Comparison of ENCODE assay signal across 30 cellular contexts in the genomic region with DNA sequence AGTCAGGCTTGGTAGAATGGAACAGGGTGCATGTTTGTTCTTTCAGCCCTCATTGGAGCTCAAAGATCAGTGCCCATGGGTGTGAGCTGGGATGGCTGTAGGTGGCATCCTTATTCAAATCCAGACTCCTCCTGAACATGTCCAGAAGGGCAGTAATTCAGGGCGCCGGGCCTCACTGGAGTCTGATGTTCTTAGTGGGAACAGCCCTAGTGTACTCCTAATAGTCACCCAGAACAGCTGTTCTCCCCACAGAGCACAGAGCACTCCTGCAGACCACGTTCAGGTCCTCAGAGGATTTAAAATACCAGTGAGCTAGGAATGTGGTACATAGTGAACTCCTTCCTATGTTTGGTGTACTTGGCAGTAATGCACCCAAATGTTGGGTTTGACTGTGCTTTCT.
DNase-seq lines count a peak whose midpoint lies in the region; ATAC-seq, FAIRE-seq and TF ChIP-seq lines count a peak whose summit lies in the region.
"Had no signal": no experiment of that assay in that cellular context is flagged by ENCODE, and none has a peak within 500 bp of the region (broad histone marks: within the 10 kb centered on the region; RNA-seq: fewer than 3 reads in every experiment).

No MANE protein-coding gene starts in this region.

- intact Hi-C loops in HepG2 (cut with micrococcal nuclease; ENCODE audit: unreplicated experiment) (no loop called here), right lobe of liver (cut with DNase I) (no loop called here)
- intact Hi-C loops in CD4-positive, alpha-beta T cell (cut with DNase I, micrococcal nuclease): no loop called here

- TF ChIP-seq EP300 in HepG2 (IDR thresholded peaks at IDR 0.05; ENCODE audit: low read depth in 2 of 2, low read length in 2 of 2): no peak
- TF ChIP-seq EP300 in HepG2 (CRISPR knock-in tag; IDR thresholded peaks at IDR 0.05; ENCODE audit: borderline replicate concordance): no peak
- no peak for TF ChIP-seq EP300 in upper lobe of left lung (IDR thresholded peaks at IDR 0.05)

- no peaks in the 10 kb centered on the region for H3K9me3 Mint-ChIP-seq in chondrocyte (ENCODE audit: low read depth)
- H3K9me3 Mint-ChIP-seq in nephron progenitor cell: no peaks in the 10 kb centered on the region
- peaks cover 0 to 2% of the 10 kb centered on the region in 2 donors for H3K9me3 Mint-ChIP-seq in stimulated activated naive B cell treated with anti-CD40 and anti-IgM and Interleukin-4, amounts not matched to agents 10 μg/mL and 1 μg/mL and 100 μg/mL, for 72 hours
- H3K9me3 Mint-ChIP-seq in CD4-positive, alpha-beta T cell: no peaks in the 10 kb centered on the region

- 40% methylated on average over 1 of the region's 3 CpGs for WGBS in HepG2 (ENCODE audit: low lambda C conversion rate)
- 80% methylated on average over 1 of the region's 3 CpGs for WGBS in right lobe of liver (ENCODE audit: insufficient coverage, low coverage, low lambda C conversion rate, missing lambda C conversion rate)
- 84 to 92% methylated on average over 3 of the region's 3 CpGs for WGBS in upper lobe of left lung, 2 donors

- TF ChIP-seq CTCF in HepG2 (CRISPR knock-in tag; IDR thresholded peaks at IDR 0.05): no peak
- no peak for TF ChIP-seq CTCF in right lobe of liver (IDR thresholded peaks at IDR 0.05)
- TF ChIP-seq CTCF in chondrocyte (IDR thresholded peaks at IDR 0.05): no peak
- no peak for TF ChIP-seq CTCF in nephron progenitor cell (IDR thresholded peaks at IDR 0.05)
- no peak for TF ChIP-seq CTCF in CD4-positive, alpha-beta T cell (IDR thresholded peaks at IDR 0.05)
- TF ChIP-seq CTCF in upper lobe of left lung (IDR thresholded peaks at IDR 0.05): no peak

- H3K27ac Mint-ChIP-seq in chondrocyte (ENCODE audit: unreplicated experiment) (peak overlapping the region; percentile 29), nephron progenitor cell (peak overlapping the region; percentile 30)
- H3K27ac Mint-ChIP-seq in stimulated activated naive B cell treated with anti-CD40 and anti-IgM and Interleukin-4, amounts not matched to agents 10 μg/mL and 1 μg/mL and 100 μg/mL, for 72 hours: peak overlapping the region; percentile 94
- no peak overlapping the region for H3K27ac Mint-ChIP-seq in CD4-positive, alpha-beta T cell
- H3K27ac Mint-ChIP-seq: CD4-positive, alpha-beta memory T cell had no signal

- no TSS peak for BruUV-seq in HepG2 (replicated peaks; lab: Mats Ljungman, UMichigan)

- no peak for TF ChIP-seq RAD21 in HepG2 (CRISPR knock-in tag; IDR thresholded peaks at IDR 0.05)

- H3K4me1 Mint-ChIP-seq in chondrocyte (ENCODE audit: low read depth): peaks cover 5% of the 10 kb centered on the region
- H3K4me1 Mint-ChIP-seq in nephron progenitor cell: no peaks in the 10 kb centered on the region
- H3K4me1 Mint-ChIP-seq in stimulated activated naive B cell treated with anti-CD40 and anti-IgM and Interleukin-4, amounts not matched to agents 10 μg/mL and 1 μg/mL and 100 μg/mL, for 72 hours: peaks cover 44 to 73% of the 10 kb centered on the region in 2 donors
- no peaks in the 10 kb centered on the region for H3K4me1 Mint-ChIP-seq in CD4-positive, alpha-beta T cell (ENCODE audit: low read depth)
- H3K4me1 Mint-ChIP-seq: CD4-positive, alpha-beta memory T cell had no signal

- no peaks in the 10 kb centered on the region for H3K27me3 Mint-ChIP-seq in chondrocyte (ENCODE audit: low read depth)
- H3K27me3 Mint-ChIP-seq in nephron progenitor cell (ENCODE audit: low read depth, poor library complexity): no peaks in the 10 kb centered on the region
- H3K27me3 Mint-ChIP-seq in stimulated activated naive B cell treated with anti-CD40 and anti-IgM and Interleukin-4, amounts not matched to agents 10 μg/mL and 1 μg/mL and 100 μg/mL, for 72 hours: no peaks in the 10 kb centered on the region
- H3K27me3 Mint-ChIP-seq in CD4-positive, alpha-beta T cell: no peaks in the 10 kb centered on the region
- H3K27me3 Mint-ChIP-seq: CD4-positive, alpha-beta memory T cell had no signal

- in situ Hi-C loops in HepG2 (cut with HindIII; ENCODE audit: extremely low pct_ligation_motif_present, low pct_unique_long_range_greater_than_20kb): no loop called here

- POLR2A ChIA-PET in HepG2 (lab: Yijun Ruan, JAX): no interaction called here
- POLR2A ChIA-PET in CD4-positive, alpha-beta T cell (lab: Charles Lee): no interaction called here

- H3K36me3 Mint-ChIP-seq in chondrocyte (ENCODE audit: low read depth) (peaks cover 20% of the 10 kb centered on the region), nephron progenitor cell (ENCODE audit: low read depth) (peaks cover 31% of the 10 kb centered on the region)
- peaks cover 48 to 58% of the 10 kb centered on the region in 2 donors for H3K36me3 Mint-ChIP-seq in stimulated activated naive B cell treated with anti-CD40 and anti-IgM and Interleukin-4, amounts not matched to agents 10 μg/mL and 1 μg/mL and 100 μg/mL, for 72 hours
- H3K36me3 Mint-ChIP-seq in CD4-positive, alpha-beta T cell (ENCODE audit: low read depth): peaks cover 55% of the 10 kb centered on the region

- H2AFZ ChIP-seq in HepG2 (ENCODE audit: low read length): no peak overlapping the region

- H3K9me3 ChIP-seq in HepG2 (ENCODE audit: low read length) (no peaks in the 10 kb centered on the region), right lobe of liver (no peaks in the 10 kb centered on the region), upper lobe of left lung (no peaks in the 10 kb centered on the region)
- no peaks in the 10 kb centered on the region for H3K9me3 ChIP-seq in CD4-positive, alpha-beta T cell (ENCODE audit: control insufficient read depth, low read length)

- DNase-seq in HepG2 (ENCODE audit: low spot score): peak; percentile 35
- DNase-seq in right lobe of liver: no peak
- DNase-seq in chondrocyte (ENCODE audit: low spot score): peak; percentile 63
- DNase-seq in nephron progenitor cell: no peak
- no peak for DNase-seq in stimulated activated naive B cell treated with anti-CD40 and anti-IgM and Interleukin-4, amounts not matched to agents 10 μg/mL and 1 μg/mL and 100 μg/mL, for 72 hours
- no peak for DNase-seq in CD4-positive, alpha-beta T cell
- DNase-seq in upper lobe of left lung: no peak
- DNase-seq: 8988T; ACHN; CD4-positive, alpha-beta memory T cell; COR-L47; DMS79; GF-D8; NCI-H1092; NCI-H1417 treated with DMSO at 0.1 percent for 48 hours; NCI-H1694 treated with DMSO at 0.1 percent for 48 hours; NCI-H2081; NCI-H2227 treated with DMSO at 0.1 percent for 48 hours; NCI-H510A; NCI-H69; SHP77 had no signal

- H3K4me3 Mint-ChIP-seq in chondrocyte (ENCODE audit: unreplicated experiment) (no peak overlapping the region), nephron progenitor cell (no peak overlapping the region)
- H3K4me3 Mint-ChIP-seq in stimulated activated naive B cell treated with anti-CD40 and anti-IgM and Interleukin-4, amounts not matched to agents 10 μg/mL and 1 μg/mL and 100 μg/mL, for 72 hours: peak overlapping the region in 1 of 2 donors; percentile 6
- no peak overlapping the region for H3K4me3 Mint-ChIP-seq in CD4-positive, alpha-beta T cell
- H3K4me3 Mint-ChIP-seq: CD4-positive, alpha-beta memory T cell had no signal

- ATAC-seq in HepG2 (peak; percentile 64), right lobe of liver (no peak), upper lobe of left lung (ENCODE audit: low FRiP score in 2 of 2) (no peak), GM18511 (IDR thresholded peaks at IDR 0.05; ENCODE audit: unreplicated experiment) (no peak)
- ATAC-seq in stimulated activated naive B cell treated with anti-CD40 and anti-IgM and Interleukin-4, amounts not matched to agents 10 μg/mL and 1 μg/mL and 100 μg/mL, for 72 hours (replicated peaks): no peak
- ATAC-seq in CD4-positive, alpha-beta T cell (ENCODE audit: poor library complexity): no peak
- ATAC-seq: HCT116, Panc1 had no signal

- peak; percentile 36 for FAIRE-seq in HepG2 (lab: Jason Lieb, UNC)
- FAIRE-seq: GM12891, GM19239, H1, HTR-8/SVneo had no signal

- H3K27ac ChIP-seq in HepG2 (ENCODE audit: extremely low read length, insufficient read depth, low read length) (no peak overlapping the region), right lobe of liver (no peak overlapping the region), upper lobe of left lung (no peak overlapping the region)
- no peak overlapping the region for H3K27ac ChIP-seq in CD4-positive, alpha-beta T cell (ENCODE audit: low read depth, low read length)
- H3K27ac ChIP-seq: KMS-11, RWPE1 had no signal

- no peak for TF ChIP-seq POLR2A in HepG2 (IDR thresholded peaks at IDR 0.05; ENCODE audit: insufficient read depth in 1 of 2, low read depth in 2 of 2, low read length in 2 of 2)
- TF ChIP-seq POLR2A in right lobe of liver (IDR thresholded peaks at IDR 0.05): no peak
- no peak for TF ChIP-seq POLR2A in upper lobe of left lung (IDR thresholded peaks at IDR 0.05)

- no peaks in the 10 kb centered on the region for H3K27me3 ChIP-seq in HepG2 (ENCODE audit: control insufficient read depth in 1 of 2, insufficient read depth in 2 of 2, low read length in 2 of 2)
- H3K27me3 ChIP-seq in right lobe of liver: no peaks in the 10 kb centered on the region
- H3K27me3 ChIP-seq in CD4-positive, alpha-beta T cell (ENCODE audit: control insufficient read depth, insufficient read depth, low read length): no peaks in the 10 kb centered on the region
- H3K27me3 ChIP-seq in upper lobe of left lung: no peaks in the 10 kb centered on the region

- no peak overlapping the region for H3K4me2 ChIP-seq in HepG2 (ENCODE audit: low read depth, low read length)
- H3K4me2 ChIP-seq: KMS-11 had no signal

- H3K4me1 ChIP-seq in HepG2 (ENCODE audit: insufficient read depth, low read length): peaks cover 10% of the 10 kb centered on the region
- H3K4me1 ChIP-seq in right lobe of liver: no peaks in the 10 kb centered on the region
- no peaks in the 10 kb centered on the region for H3K4me1 ChIP-seq in upper lobe of left lung

- CTCF ChIA-PET in HepG2 (lab: Yijun Ruan, JAX; ENCODE audit: low intra/inter-chr PET ratio, low total read pairs): no interaction called here
- CTCF ChIA-PET in CD4-positive, alpha-beta T cell (lab: Charles Lee): no interaction called here

- peaks cover 4 to 10% of the 10 kb centered on the region in 2 experiments; a peak in 4 of 5 replicates for H3K36me3 ChIP-seq in HepG2 (replicated peaks in 1 of 2; ENCODE audit: control insufficient read depth in 1 of 2, insufficient read depth in 2 of 2, low read length in 2 of 2)
- H3K36me3 ChIP-seq in right lobe of liver: peaks cover 0 to 16% (median 0%) of the 10 kb centered on the region in 4 donors
- H3K36me3 ChIP-seq in upper lobe of left lung: peaks cover 0 to 50% (median 29%) of the 10 kb centered on the region in 4 donors

- H3K9ac ChIP-seq in HepG2 (ENCODE audit: insufficient read depth, low read depth, low read length): no peak overlapping the region
- H3K9ac ChIP-seq: KMS-11 had no signal

- no peak overlapping the region for H3K4me3 ChIP-seq in HepG2 (replicated peaks in 1 of 3; ENCODE audit: insufficient read depth in 1 of 3, low read depth in 2 of 3, low read length in 3 of 3)
- H3K4me3 ChIP-seq in right lobe of liver: no peak overlapping the region
- no peak overlapping the region for H3K4me3 ChIP-seq in upper lobe of left lung

- no peaks in the 10 kb centered on the region for H4K20me1 ChIP-seq in HepG2 (ENCODE audit: insufficient read depth, low read length)

- no peaks in the 10 kb centered on the region for H3K79me2 ChIP-seq in HepG2 (ENCODE audit: insufficient read depth, low read length)

TF ChIP-seq in HepG2, 621 proteins besides CTCF, POLR2A, EP300 and RAD21:
- TF ChIP-seq HNF4A (CRISPR knock-in tag; IDR thresholded peaks at IDR 0.05): peak; percentile 29; the same call in 1 of the 2 replicates
- TF ChIP-seq SYNCRIP (IDR thresholded peaks at IDR 0.05; ENCODE audit: insufficient read depth, low read depth, low read length): no peak

Comparison
In these comparisons a context has a peak if more than half of its experiments do, and no peak if none do; other contexts are left out.
1. DNase-seq: peak in HepG2 (single experiment) and chondrocyte (single experiment); none in right lobe of liver (0 of 3), nephron progenitor cell (single experiment), stimulated activated naive B cell treated with anti-CD40 and anti-IgM and Interleukin-4, amounts not matched to agents 10 μg/mL and 1 μg/mL and 100 μg/mL, for 72 hours (single experiment), CD4-positive, alpha-beta T cell (0 of 10) and upper lobe of left lung (0 of 2).